ENCODE assay signal across 8 cellular contexts in genomic region chr17:48100591-48101011, GRCh38. TPM values are rescaled to one million over a fixed set of nuclear protein-coding genes. Genes with fewer than 3 reads are reported as not detected.
DNase-seq lines count a peak whose midpoint lies in the region; ATAC-seq and TF ChIP-seq lines count a peak whose summit lies in the region.

No MANE protein-coding gene starts in this region.

- POLR2A ChIA-PET in Panc1 (lab: Charles Lee), result interaction anchor here (0.7 kb wide), 1 partner anchor 228 kb away, joined by 6 read pairs; no protein-coding TSS in a partner anchor

- DNase-seq in DMS 273 (lab: John Stamatoyannopoulos, UW; ENCODE audit: unreplicated experiment), result peak; percentile 88
- peak; percentile 12 for DNase-seq in Panc1 (ENCODE audit: low read depth, low spot score)
- peak; percentile 54 for DNase-seq in dermis blood vessel endothelial cell
- peak; percentile 29 to 42 for DNase-seq in lung microvascular endothelial cell (ENCODE audit: low read depth in 2 of 2)
- DNase-seq in tibial nerve (ENCODE audit: low spot score in 2 of 2), result peak in 1 of 2 donors; percentile 34

- no TSS peak for BruUV-seq in Panc1 (replicated peaks; lab: Mats Ljungman, UMichigan)

- H3K27me3 ChIP-seq in Panc1 (ENCODE audit: control insufficient read depth, insufficient read depth, low read length) (no peaks in the 10 kb centered on the region), tibial nerve (no peaks in the 10 kb centered on the region)

- intact Hi-C loops in Panc1 (cut with micrococcal nuclease; ENCODE audit: unreplicated experiment), result no loop called here

- H3K4me3 ChIP-seq in Panc1 (ENCODE audit: low read depth in 2 of 2, low read length in 2 of 2) (peak overlapping the region; percentile 66 to 78), tibial nerve (peak overlapping the region; percentile 77 to 98 (median 96))

- in situ Hi-C loops in Panc1 (cut with HindIII; ENCODE audit: low pct_unique_long_range_greater_than_20kb, low sequenced_read_pairs), result no loop called here

- TF ChIP-seq POLR2A in tibial nerve (IDR thresholded peaks at IDR 0.05), result no peak

- CTCF ChIA-PET in Panc1 (lab: Charles Lee), result no interaction called here

- H3K36me3 ChIP-seq in Panc1 (ENCODE audit: control insufficient read depth, insufficient read depth, low read length) (peaks cover 4% of the 10 kb centered on the region; the same call in 1 of the 2 replicates), tibial nerve (no peaks in the 10 kb centered on the region)

- TF ChIP-seq CTCF in Panc1 (IDR thresholded peaks at IDR 0.05), result no peak
- no peak for TF ChIP-seq CTCF in tibial nerve (IDR thresholded peaks at IDR 0.05)

- no peak for TF ChIP-seq EP300 in tibial nerve (IDR thresholded peaks at IDR 0.05)

- peak; percentile 12 for ATAC-seq in HG03432 (IDR thresholded peaks at IDR 0.05; ENCODE audit: unreplicated experiment)
- ATAC-seq in Panc1, result peak; percentile 46
- no peak for ATAC-seq in HG03378 (IDR thresholded peaks at IDR 0.05; ENCODE audit: unreplicated experiment)
- no peak for ATAC-seq in GM18861 (IDR thresholded peaks at IDR 0.05; ENCODE audit: unreplicated experiment)

- H3K9me3 ChIP-seq in Panc1 (ENCODE audit: control insufficient read depth, insufficient read depth, low read depth, low read length), result no peaks in the 10 kb centered on the region
- no peaks in the 10 kb centered on the region for H3K9me3 ChIP-seq in tibial nerve

- H3K4me1 ChIP-seq in Panc1 (ENCODE audit: control insufficient read depth, insufficient read depth, low read length), result peaks cover 13% of the 10 kb centered on the region
- H3K4me1 ChIP-seq in tibial nerve, result peaks cover 0 to 34% (median 6%) of the 10 kb centered on the region in 4 donors

- H3K27ac ChIP-seq in Panc1 (ENCODE audit: low read length) (peak overlapping the region; percentile 86), tibial nerve (peak overlapping the region; percentile 68 to 94 (median 90))

- 1 to 2% methylated on average over 17 to 23 of the region's 23 CpGs for WGBS in tibial nerve, 2 donors

RNA-seq across cellular contexts. Expression of gene CBX1, which starts 0.7 kb away (rescaled TPM):
- total RNA-seq in Panc1 (2021; ENCODE audit: unreplicated experiment) (157 TPM), dermis blood vessel endothelial cell (65.7 and 81.3 TPM in 2 replicates), lung microvascular endothelial cell (38.4 and 42.9 TPM in 2 replicates), tibial nerve (10 to 100 TPM; 24.0 to 59.0 (median 28.9) TPM)
- polyA plus RNA-seq in Panc1 (2012; ENCODE audit: insufficient read length), result 105 TPM

RNA-seq across cellular contexts. Expression of gene SNX11, which starts 7.0 kb away (rescaled TPM):
- total RNA-seq in Panc1 (2021; ENCODE audit: unreplicated experiment) (28.1 TPM), dermis blood vessel endothelial cell (14.0 and 15.9 TPM in 2 replicates), lung microvascular endothelial cell (10.7 and 13.5 TPM in 2 replicates), tibial nerve (10 to 100 TPM; 10.0 to 17.2 (median 16.2) TPM)
- 20.8 TPM for polyA plus RNA-seq in Panc1 (2012; ENCODE audit: insufficient read length)

RNA-seq across cellular contexts. Expression of gene NFE2L1, which starts 52.4 kb away (rescaled TPM):
- total RNA-seq in Panc1 (2021; ENCODE audit: unreplicated experiment) (210 TPM), dermis blood vessel endothelial cell (95.1 and 209 TPM in 2 replicates), lung microvascular endothelial cell (72.6 and 93.5 TPM in 2 replicates), tibial nerve (100 to 1,000 TPM; 216 to 327 (median 255) TPM)
- polyA plus RNA-seq in Panc1 (2012; ENCODE audit: insufficient read length), result 312 TPM

Comparison
In these comparisons a context has a peak if more than half of its experiments do, and no peak if none do; other contexts are left out.
1. ATAC-seq: peak in HG03432 (single experiment) and Panc1 (single experiment); none in HG03378 (single experiment) and GM18861 (single experiment).